1 cellular context compared by ENCODE assay signal in genomic region chr10:73785221-73785720, GRCh38.
TF ChIP-seq lines count a peak whose summit lies in the region.

ZSWIM8 (plus strand) TSS chr10:73785606; CDS start chr10:73785879, 273 bp downstream.

TF ChIP-seq in HEK293, 187 proteins besides CTCF, POLR2A, EP300 and RAD21 (continued from another document):
- TF ChIP-seq INSM2 (tag by site-specific recombination; IDR thresholded peaks at IDR 0.05) = 0 out of 2 replicates have a peak, but pooled peaks have one; percentile 18
- no peak for TF ChIP-seq ZNF658 (tag by site-specific recombination; IDR thresholded peaks at IDR 0.05)
- TF ChIP-seq YY2 (tag by site-specific recombination; IDR thresholded peaks at IDR 0.05) = peak; percentile 86
- 0 out of 2 replicates have a peak, but pooled peaks have one; percentile 17 for TF ChIP-seq ZSCAN30 (tag by site-specific recombination; IDR thresholded peaks at IDR 0.05)
- TF ChIP-seq ZNF501 (tag by site-specific recombination; IDR thresholded peaks at IDR 0.05) = peak; percentile 25; the same call in 1 of the 2 replicates
- no peak for TF ChIP-seq ZNF184 (tag by site-specific recombination; IDR thresholded peaks at IDR 0.05)
- peak; percentile 78 for TF ChIP-seq ZNF324 (tag by site-specific recombination; IDR thresholded peaks at IDR 0.05)
- no peak for TF ChIP-seq HOXA7 (CRISPR knock-in tag; IDR thresholded peaks at IDR 0.05; ENCODE audit: borderline replicate concordance)
- TF ChIP-seq ZNF341 (tag by site-specific recombination; IDR thresholded peaks at IDR 0.05; ENCODE audit: low read depth) = peak; percentile 11; the same call in 1 of the 2 replicates
- peak; percentile 53; the same call in 1 of the 2 replicates for TF ChIP-seq ZNF24 (tag by site-specific recombination; IDR thresholded peaks at IDR 0.05)
- peak; percentile 31; the same call in 1 of the 2 replicates for TF ChIP-seq SCRT2 (tag by site-specific recombination; IDR thresholded peaks at IDR 0.05)
- TF ChIP-seq KLF8 (tag by site-specific recombination; IDR thresholded peaks at IDR 0.05) = peak; percentile 80
- peak; percentile 74; the same call in 1 of the 2 replicates for TF ChIP-seq KLF9 (tag by site-specific recombination; IDR thresholded peaks at IDR 0.05; ENCODE audit: low read depth)
- TF ChIP-seq ZNF394 (tag by site-specific recombination; IDR thresholded peaks at IDR 0.05; ENCODE audit: borderline replicate concordance) = peak; percentile 56; the same call in 1 of the 2 replicates
- no peak for TF ChIP-seq ZNF433 (tag by site-specific recombination; IDR thresholded peaks at IDR 0.05; ENCODE audit: low read depth)
- peak; percentile 77; the same call in 1 of the 2 replicates for TF ChIP-seq KLF16 (tag by site-specific recombination; IDR thresholded peaks at IDR 0.05)
- TF ChIP-seq ZNF140 (tag by site-specific recombination; IDR thresholded peaks at IDR 0.05) = no peak
- TF ChIP-seq ZNF670 (tag by site-specific recombination; IDR thresholded peaks at IDR 0.05; ENCODE audit: low read depth) = no peak
- TF ChIP-seq ZNF561 (tag by site-specific recombination; IDR thresholded peaks at IDR 0.05; ENCODE audit: borderline replicate concordance) = peak; percentile 85
- no peak for TF ChIP-seq PBX3 (CRISPR knock-in tag; IDR thresholded peaks at IDR 0.05)
- peak; percentile 64 for TF ChIP-seq PRDM10 (tag by site-specific recombination; IDR thresholded peaks at IDR 0.05)
- peak; percentile 90 for TF ChIP-seq SP2 (tag by site-specific recombination; IDR thresholded peaks at IDR 0.05)
- TF ChIP-seq ZNF16 (tag by site-specific recombination; IDR thresholded peaks at IDR 0.05; ENCODE audit: low read depth) = no peak
- no peak for TF ChIP-seq ZNF48 (tag by site-specific recombination; IDR thresholded peaks at IDR 0.05)
- TF ChIP-seq ZNF292 (tag by site-specific recombination; IDR thresholded peaks at IDR 0.05; ENCODE audit: borderline replicate concordance, low read depth) = no peak
- peak; percentile 95 for TF ChIP-seq ZBTB11 (tag by site-specific recombination; conservative IDR thresholded peaks at IDR 0.05; ENCODE audit: low read depth)
- no peak for TF ChIP-seq ZNF37A (tag by site-specific recombination; IDR thresholded peaks at IDR 0.05)
- peak; percentile 68; the same call in 1 of the 2 replicates for TF ChIP-seq ZBTB21 (tag by site-specific recombination; IDR thresholded peaks at IDR 0.05)
- TF ChIP-seq SP3 (tag by site-specific recombination; IDR thresholded peaks at IDR 0.05) = peak; percentile 78
- TF ChIP-seq AEBP2 (tag by site-specific recombination; IDR thresholded peaks at IDR 0.05; ENCODE audit: borderline replicate concordance) = no peak
- no peak for TF ChIP-seq ZNF404 (tag by site-specific recombination; IDR thresholded peaks at IDR 0.05)
- no peak for TF ChIP-seq PRDM1 (tag by site-specific recombination; IDR thresholded peaks at IDR 0.05)
- TF ChIP-seq ZNF518A (tag by site-specific recombination; conservative IDR thresholded peaks at IDR 0.05; ENCODE audit: low read depth) = peak; percentile 76
- TF ChIP-seq HOXD13 (CRISPR knock-in tag; IDR thresholded peaks at IDR 0.05; ENCODE audit: borderline replicate concordance) = no peak
- no peak for TF ChIP-seq ZBTB10 (tag by site-specific recombination; IDR thresholded peaks at IDR 0.05)
